In the genomic region with DNA sequence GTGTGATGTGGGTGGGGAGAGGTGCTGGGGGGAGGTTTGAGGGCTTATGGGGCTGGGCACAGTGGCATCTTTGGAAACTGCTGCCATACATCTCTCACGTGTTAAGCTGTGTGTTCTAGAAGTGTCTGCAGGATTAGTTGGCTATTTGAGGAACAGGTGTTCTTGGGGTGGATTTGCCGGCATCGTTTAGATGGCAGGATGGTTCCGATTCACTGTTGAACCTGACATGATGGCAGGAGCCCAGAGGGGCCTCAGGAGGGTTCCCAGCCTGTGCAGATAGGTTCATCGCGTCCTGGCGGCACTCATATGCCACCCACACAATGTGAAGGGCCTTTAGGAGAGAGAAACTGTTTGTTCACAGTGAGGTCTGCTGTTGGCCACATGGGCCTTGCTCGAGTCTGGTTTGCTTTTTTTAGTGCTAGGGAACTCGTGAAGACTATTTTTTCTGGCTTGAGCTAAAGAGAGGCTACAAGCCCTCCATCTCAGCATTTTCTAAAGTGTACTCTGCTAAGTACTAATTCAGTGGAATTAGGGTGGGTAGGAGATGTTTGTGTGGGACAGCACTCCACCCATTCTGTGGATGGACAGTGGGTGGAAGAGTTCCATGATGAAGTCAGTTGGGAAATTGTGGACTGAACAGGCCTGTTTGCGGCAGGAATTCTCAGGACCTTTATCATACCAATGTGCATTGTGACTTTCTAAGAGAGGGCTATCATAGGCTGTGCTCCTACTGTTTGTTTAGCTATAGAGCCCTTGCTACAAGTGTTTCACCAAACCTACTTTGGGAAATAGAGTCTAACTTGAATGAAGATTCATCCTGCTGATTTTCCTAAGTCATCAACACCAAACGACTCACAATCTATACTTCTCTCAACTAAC, we compare ENCODE assay signal across 17 cellular contexts. TPM values are rescaled to one million over a fixed set of nuclear protein-coding genes. Genes with fewer than 3 reads are reported as not detected.
DNase-seq lines count a peak whose midpoint lies in the region; ATAC-seq, FAIRE-seq and TF ChIP-seq lines count a peak whose summit lies in the region.
"Had no signal": no experiment of that assay in that cellular context is flagged by ENCODE, and none has a peak within 500 bp of the region (broad histone marks: within the 10 kb centered on the region; RNA-seq: fewer than 3 reads in every experiment).

No MANE protein-coding gene starts in this region.

- WGBS in K562 (ENCODE audit: insufficient coverage, low coverage, missing lambda C conversion rate): 10% methylated on average over 11 of the region's 11 CpGs
- 100% methylated on average over 3 of the region's 11 CpGs for WGBS in mammary epithelial cell (ENCODE audit: low coverage, missing lambda C conversion rate)

- intact Hi-C loops in K562 (cut with micrococcal nuclease): no loop called here
- intact Hi-C loops in mammary epithelial cell (cut with micrococcal nuclease): no loop called here

- H2AFZ ChIP-seq in K562 (ENCODE audit: low read depth, low read length): no peak overlapping the region
- no peak overlapping the region for H2AFZ ChIP-seq in mammary epithelial cell (ENCODE audit: low read depth, low read length)

- TF ChIP-seq CTCF in HEK293 (tag by site-specific recombination; IDR thresholded peaks at IDR 0.05) (no peak), K562 (IDR thresholded peaks at IDR 0.05 in 2 of 3, conservative IDR thresholded peaks at IDR 0.05 in 1 of 3; ENCODE audit: insufficient read depth in 2 of 3, low read depth in 1 of 3, low read length in 3 of 3) (no peak), right atrium auricular region (IDR thresholded peaks at IDR 0.05) (no peak), thoracic aorta (IDR thresholded peaks at IDR 0.05) (no peak), mammary epithelial cell (conservative IDR thresholded peaks at IDR 0.05 in 1 of 2, IDR thresholded peaks at IDR 0.05 in 1 of 2; ENCODE audit: extremely low read depth in 1 of 2, insufficient read depth in 1 of 2, low read depth in 1 of 2, low read length in 2 of 2) (no peak)

- no peak overlapping the region for H3K9ac ChIP-seq in K562 (ENCODE audit: insufficient read depth in 1 of 2, low read depth in 2 of 2, low read length in 2 of 2)
- H3K9ac ChIP-seq in mammary epithelial cell (ENCODE audit: insufficient read depth, low read length): no peak overlapping the region

- BruUV-seq in K562 (replicated peaks; lab: Mats Ljungman, UMichigan): no TSS peak
- no TSS peak for BruUV-seq in mammary epithelial cell (replicated peaks; lab: Mats Ljungman, UMichigan)

- no peak for TF ChIP-seq POLR2A in K562 (conservative IDR thresholded peaks at IDR 0.05)

- in situ Hi-C loops in K562 (cut with MboI): no loop called here
- in situ Hi-C loops in mammary epithelial cell (cut with MboI; ENCODE audit: low sequenced_read_pairs in 2 of 2): no loop called here

- TF ChIP-seq RAD21 in K562 (CRISPR knock-in tag; conservative IDR thresholded peaks at IDR 0.05 in 1 of 2, IDR thresholded peaks at IDR 0.05 in 1 of 2): no peak

- H3K4me3 ChIP-seq in HEK293 (ENCODE audit: low read depth, low read length) (no peak overlapping the region), K562 (no peak overlapping the region), right atrium auricular region (no peak overlapping the region), thoracic aorta (no peak overlapping the region), mammary epithelial cell (replicated peaks in 1 of 3; ENCODE audit: insufficient read depth in 1 of 3, low read depth in 2 of 3, low read length in 3 of 3) (no peak overlapping the region)
- H3K4me3 ChIP-seq: GM12878 had no signal

- H3K4me1 ChIP-seq in HEK293 (ENCODE audit: control insufficient read depth, insufficient read depth, low read length): 0 out of 2 replicates have a peak, but pooled peaks cover 2% of the 10 kb centered on the region
- no peaks in the 10 kb centered on the region; a peak in 2 of 5 replicates for H3K4me1 ChIP-seq in K562 (replicated peaks in 1 of 2; ENCODE audit: control insufficient read depth in 2 of 2, insufficient read depth in 2 of 2, low read length in 2 of 2)
- peaks cover 0 to 24% of the 10 kb centered on the region in 2 donors for H3K4me1 ChIP-seq in right atrium auricular region
- H3K4me1 ChIP-seq in thoracic aorta (ENCODE audit: control insufficient read depth in 1 of 2, low read depth in 2 of 2): peaks cover 18 to 35% of the 10 kb centered on the region in 2 donors
- peaks cover 25% of the 10 kb centered on the region for H3K4me1 ChIP-seq in mammary epithelial cell (ENCODE audit: insufficient read depth, low read length)

- CTCF ChIA-PET in HEK293 (lab: Yijun Ruan, JAX): interaction anchor here (1.0 kb wide), 1 partner anchor 27 kb away, joined by 3 read pairs; no protein-coding TSS in a partner anchor
- CTCF ChIA-PET in K562 (lab: Yijun Ruan, JAX; ENCODE audit: low intra/inter-chr PET ratio): no interaction called here
- CTCF ChIA-PET in mammary epithelial cell (lab: Charles Lee; ENCODE audit: low non-redundant PET): interaction anchor here (0.7 kb wide), 1 partner anchor 36 kb away, joined by 8 read pairs; no protein-coding TSS in a partner anchor

- no peaks in the 10 kb centered on the region for H3K79me2 ChIP-seq in K562 (ENCODE audit: control insufficient read depth, insufficient read depth, low read length)
- no peaks in the 10 kb centered on the region for H3K79me2 ChIP-seq in mammary epithelial cell (ENCODE audit: insufficient read depth, low read length)

- no peak for FAIRE-seq in K562 (lab: Jason Lieb, UNC)
- FAIRE-seq: GM12878, RCC 7860 had no signal

- H3K4me2 ChIP-seq in K562 (ENCODE audit: insufficient read depth, low read length): no peak overlapping the region
- H3K4me2 ChIP-seq in mammary epithelial cell (ENCODE audit: insufficient read depth, low read depth, low read length): no peak overlapping the region

- H3K27ac ChIP-seq in HEK293 (ENCODE audit: extremely low read depth, low read depth, low read length): no peak overlapping the region
- H3K27ac ChIP-seq in K562 (ENCODE audit: extremely low read depth, low read depth, low read length): no peak overlapping the region
- peak overlapping the region; percentile 16 to 59 for H3K27ac ChIP-seq in right atrium auricular region
- H3K27ac ChIP-seq in thoracic aorta: peak overlapping the region; percentile 49 to 72
- no peak overlapping the region for H3K27ac ChIP-seq in mammary epithelial cell (ENCODE audit: insufficient read depth, low read depth, low read length)

- no peak for ATAC-seq in K562
- ATAC-seq in thoracic aorta (ENCODE audit: insufficient number of reproducible peaks, low FRiP score, low read depth): no peak
- ATAC-seq in GM18858 (IDR thresholded peaks at IDR 0.05; ENCODE audit: unreplicated experiment): no peak
- ATAC-seq: GM12878 had no signal

- H3K9me3 ChIP-seq in HEK293 (ENCODE audit: control insufficient read depth, insufficient read depth, low read depth, low read length) (no peaks in the 10 kb centered on the region), K562 (replicated peaks; ENCODE audit: control insufficient read depth, insufficient read depth, low read depth, low read length) (peaks cover 4% of the 10 kb centered on the region; the same call in 1 of the 2 replicates), right atrium auricular region (no peaks in the 10 kb centered on the region), thoracic aorta (no peaks in the 10 kb centered on the region), mammary epithelial cell (replicated peaks; ENCODE audit: insufficient read depth, low read length) (no peaks in the 10 kb centered on the region)

- H3K27me3 ChIP-seq in K562 (ENCODE audit: control insufficient read depth in 2 of 2, insufficient read depth in 2 of 2, low read length in 2 of 2) (peaks cover 5 to 19% of the 10 kb centered on the region in 2 experiments), right atrium auricular region (no peaks in the 10 kb centered on the region), thoracic aorta (replicated peaks; ENCODE audit: insufficient read depth) (no peaks in the 10 kb centered on the region), mammary epithelial cell (ENCODE audit: insufficient read depth, low read length) (no peaks in the 10 kb centered on the region)

- dilution Hi-C loops in mammary epithelial cell (cut with HindIII; ENCODE audit: low sequenced_read_pairs): no loop called here

- H3K9me1 ChIP-seq in K562 (ENCODE audit: control insufficient read depth, insufficient read depth, low read length): no peaks in the 10 kb centered on the region

- DNase-seq in K562 (ENCODE audit: extremely low read depth in 1 of 4, low spot score in 3 of 4) (no peak), right atrium auricular region (ENCODE audit: low spot score) (no peak), thoracic aorta (ENCODE audit: low spot score) (no peak), mammary epithelial cell (no peak), SIG-M5 treated with dmso at 0.1 percent for 504 hours (lab: John Stamatoyannopoulos, UW; ENCODE audit: unreplicated experiment) (no peak)
- DNase-seq: DMS79, GDM1, Kasumi-1, NCI-H1105 treated with DMSO at 0.1 percent for 48 hours, NCI-H1694 treated with DMSO at 0.1 percent for 48 hours, NCI-H226, SHP77 treated with DMSO at 0.1 percent for 48 hours had no signal

- TF ChIP-seq EP300 in K562 (IDR thresholded peaks at IDR 0.05; ENCODE audit: low read length): no peak

- no peaks in the 10 kb centered on the region for H4K20me1 ChIP-seq in K562 (replicated peaks; ENCODE audit: control insufficient read depth, insufficient read depth, low read length)
- H4K20me1 ChIP-seq in mammary epithelial cell (ENCODE audit: insufficient read depth, low read length): no peaks in the 10 kb centered on the region

- POLR2A ChIA-PET in HEK293 (lab: Yijun Ruan, JAX): no interaction called here
- POLR2A ChIA-PET in K562 (lab: Yijun Ruan, JAX): no interaction called here

- no peaks in the 10 kb centered on the region for H3K36me3 ChIP-seq in HEK293 (ENCODE audit: control insufficient read depth in 2 of 2, insufficient read depth in 1 of 2, low read length in 2 of 2)
- no peaks in the 10 kb centered on the region for H3K36me3 ChIP-seq in K562 (ENCODE audit: control insufficient read depth, insufficient read depth, low read length)
- H3K36me3 ChIP-seq in right atrium auricular region: no peaks in the 10 kb centered on the region
- H3K36me3 ChIP-seq in thoracic aorta: no peaks in the 10 kb centered on the region
- H3K36me3 ChIP-seq in mammary epithelial cell (ENCODE audit: insufficient read depth, low read length): no peaks in the 10 kb centered on the region

RNA-seq across cellular contexts. Expression of a gene that starts 55.4 kb away (rescaled TPM):
- total RNA-seq in K562 (2011; cell fraction: chromatin; rRNA removed; ENCODE audit: low replicate concordance): not detected in 2 replicates
- total RNA-seq in K562 (2011; cell fraction: nucleolus; rRNA removed): not detected in 2 replicates
- total RNA-seq in K562 (2011; cell fraction: nucleoplasm; rRNA removed): not detected in 2 replicates
- total RNA-seq in K562 (2014; rRNA removed) (not detected in 2 replicates), K562 (2014; rRNA removed; fragmentation: Illumina TruSeq; extraction: Trizol) (not detected in 2 replicates), K562 (2015; rRNA removed; fragmentation: Illumina TruSeq; extraction: Trizol) (not detected in 2 replicates), K562 (2021) (not detected in 2 replicates), right atrium auricular region (not detected), thoracic aorta (not detected), mammary epithelial cell (not detected)
- polyA plus RNA-seq in K562 (2011; rRNA removed) (not detected in 2 replicates), K562 (2014; fragmentation: Illumina TruSeq; extraction: Trizol) (not detected in 2 replicates), K562 (2014; fragmentation: Nextera tagmentation; extraction: Ambion mirVana) (not detected), K562 (2014; rRNA removed) (not detected in 2 replicates), mammary epithelial cell (not detected)
- polyA plus RNA-seq in K562 (2011; cell fraction: cytosol; rRNA removed): not detected in 2 replicates
- polyA plus RNA-seq in K562 (2011; cell fraction: nucleus; rRNA removed): not detected in 2 replicates
- polyA plus RNA-seq in K562 (2012): not detected in 2 replicates
- not detected in 2 replicates for polyA minus RNA-seq in K562 (2011; rRNA and poly(A)+ RNA removed)
- not detected in 2 replicates for polyA minus RNA-seq in K562 (2011; cell fraction: cytosol; rRNA and poly(A)+ RNA removed)
- polyA minus RNA-seq in K562 (2011; cell fraction: nucleus; rRNA and poly(A)+ RNA removed): not detected in 2 replicates
- not detected for polyA minus RNA-seq in mammary epithelial cell
- total RNA-seq: GM12878, H4 had no signal
- polyA plus RNA-seq: GM12878 had no signal

Comparison
In these comparisons a context has a peak if more than half of its experiments do, and no peak if none do; other contexts are left out.
1. H3K27ac ChIP-seq: peak in right atrium auricular region (2 of 2) and thoracic aorta (2 of 2); none in HEK293 (single experiment), K562 (single experiment) and mammary epithelial cell (single experiment).